9 cellular contexts compared by ENCODE assay signal in the genomic region with DNA sequence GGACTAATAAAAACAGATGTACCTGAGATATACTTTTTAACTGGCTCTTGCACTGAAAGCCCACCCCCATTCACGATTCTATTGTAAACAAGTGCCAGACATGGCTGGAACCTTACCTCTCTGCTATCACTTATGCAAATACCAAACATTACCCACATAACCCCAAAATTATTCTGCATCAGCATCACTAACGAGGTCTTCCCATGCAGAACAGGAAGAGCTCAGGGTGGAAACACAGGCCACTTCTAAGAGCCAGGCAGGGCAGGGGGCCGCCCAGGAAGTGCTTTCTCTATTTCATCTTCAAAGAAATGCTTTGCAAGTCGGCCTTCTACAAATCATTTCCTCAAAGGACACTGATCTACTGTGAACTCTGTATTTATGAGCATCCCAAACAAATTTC.
DNase-seq lines count a peak whose midpoint lies in the region; ATAC-seq and TF ChIP-seq lines count a peak whose summit lies in the region.
"Had no signal": no experiment of that assay in that cellular context is flagged by ENCODE, and none has a peak within 500 bp of the region (broad histone marks: within the 10 kb centered on the region; RNA-seq: fewer than 3 reads in every experiment).

No MANE protein-coding gene starts in this region.

- H3K4me3 ChIP-seq in epithelial cell of esophagus (ENCODE audit: low read length): peak overlapping the region; percentile 63

- no peak for ATAC-seq in HG02759 (IDR thresholded peaks at IDR 0.05; ENCODE audit: unreplicated experiment)

- POLR2A ChIA-PET in RWPE1 (lab: Yijun Ruan, JAX; ENCODE audit: low non-redundant PET): no interaction called here

- TF ChIP-seq CTCF in epithelial cell of esophagus (IDR thresholded peaks at IDR 0.05; ENCODE audit: insufficient read depth, low read depth, low read length, missing control alignments) (no peak), RWPE1 (conservative IDR thresholded peaks at IDR 0.05; ENCODE audit: low read depth) (no peak)

- DNase-seq in NCI-H510A treated with DMSO at 0.1 percent for 48 hours (lab: John Stamatoyannopoulos, UW): peak; percentile 24
- no peak for DNase-seq in NCI-H510A (lab: John Stamatoyannopoulos, UW)
- peak; percentile 40 for DNase-seq in activated CD4-positive, CD25-positive, alpha-beta regulatory T cell treated with anti-CD3 and anti-CD28 coated beads, Interleukin-2, amount 50 U/mL, for 72 hours
- DNase-seq in epithelial cell of esophagus (ENCODE audit: low read depth): no peak
- DNase-seq in stimulated activated naive CD4-positive, alpha-beta T cell (lab: John Stamatoyannopoulos, UW): peak; percentile 22 to 81 (median 66)
- DNase-seq in substantia nigra (lab: John Stamatoyannopoulos, UW): no peak
- DNase-seq in RWPE1 (ENCODE audit: low spot score): no peak
- DNase-seq: islet precursor cell had no signal

- CTCF ChIA-PET in RWPE1 (lab: Yijun Ruan, JAX): no interaction called here

- H3K27ac ChIP-seq in substantia nigra (ENCODE audit: low read depth, low read length, poor library complexity, severe bottlenecking): no peak overlapping the region
- H3K27ac ChIP-seq in RWPE1: no peak overlapping the region

Comparison
In these comparisons a context has a peak if more than half of its experiments do, and no peak if none do; other contexts are left out.
1. DNase-seq: peak in NCI-H510A treated with DMSO at 0.1 percent for 48 hours (single experiment), activated CD4-positive, CD25-positive, alpha-beta regulatory T cell treated with anti-CD3 and anti-CD28 coated beads, Interleukin-2, amount 50 U/mL, for 72 hours (single experiment) and stimulated activated naive CD4-positive, alpha-beta T cell (6 of 6); none in NCI-H510A (single experiment), epithelial cell of esophagus (single experiment), substantia nigra (0 of 49) and RWPE1 (single experiment).